9 cellular contexts compared by ENCODE assay signal in genomic region chr15:67968564-67969440, GRCh38.
DNase-seq lines count a peak whose midpoint lies in the region; TF ChIP-seq lines count a peak whose summit lies in the region.
"Had no signal": no experiment of that assay in that cellular context is flagged by ENCODE, and none has a peak within 500 bp of the region (broad histone marks: within the 10 kb centered on the region; RNA-seq: fewer than 3 reads in every experiment).

No MANE protein-coding gene starts in this region.

- peaks cover 6% of the 10 kb centered on the region for H3K9me3 Mint-ChIP-seq in neural progenitor cell
- H3K9me3 Mint-ChIP-seq: T-helper 1 cell treated with Interleukin-12 subunit alpha and Interleukin-12 subunit beta and Interleukin-4 antibody, amounts not matched to agents 30 μg/mL and 1 μg/mL, for 36 hours had no signal

- TF ChIP-seq CTCF in choroid plexus epithelial cell (conservative IDR thresholded peaks at IDR 0.05; ENCODE audit: low read depth, low read length) (no peak), neural progenitor cell (IDR thresholded peaks at IDR 0.05) (no peak)

- peak overlapping the region; percentile 96 for H3K27ac Mint-ChIP-seq in neural progenitor cell
- H3K27ac Mint-ChIP-seq: T-helper 1 cell treated with Interleukin-12 subunit alpha and Interleukin-12 subunit beta and Interleukin-4 antibody, amounts not matched to agents 30 μg/mL and 1 μg/mL, for 36 hours had no signal

- peak overlapping the region; percentile 83 for H3K4me3 Mint-ChIP-seq in neural progenitor cell
- H3K4me3 Mint-ChIP-seq: T-helper 1 cell treated with Interleukin-12 subunit alpha and Interleukin-12 subunit beta and Interleukin-4 antibody, amounts not matched to agents 30 μg/mL and 1 μg/mL, for 36 hours had no signal

- no peak overlapping the region for H3K27ac ChIP-seq in neural progenitor cell

- DNase-seq in D341Med (ENCODE audit: low spot score) (peak; percentile 75), NCI-H2171 (lab: John Stamatoyannopoulos, UW) (peak; percentile 52), choroid plexus epithelial cell (ENCODE audit: low read depth) (no peak), neural progenitor cell (ENCODE audit: low spot score) (peak; percentile 36), SKM-1 (lab: John Stamatoyannopoulos, UW; ENCODE audit: unreplicated experiment) (no peak), occipital lobe (lab: John Stamatoyannopoulos, UW) (no peak), NCI-H748 (lab: John Stamatoyannopoulos, UW; ENCODE audit: unreplicated experiment) (no peak), COLO668 (lab: John Stamatoyannopoulos, UW; ENCODE audit: unreplicated experiment) (no peak)

- H3K79me2 ChIP-seq in neural progenitor cell (ENCODE audit: low read depth) = no peaks in the 10 kb centered on the region

- peaks cover 15% of the 10 kb centered on the region for H3F3A ChIP-seq in neural progenitor cell (ENCODE audit: low read depth)

- no peaks in the 10 kb centered on the region for H4K20me1 ChIP-seq in neural progenitor cell (ENCODE audit: low read depth)

- H3K4me1 ChIP-seq in neural progenitor cell = peaks cover 30% of the 10 kb centered on the region

- H3K27me3 ChIP-seq in neural progenitor cell = no peaks in the 10 kb centered on the region

- peak overlapping the region; percentile 85 for H3K4me2 ChIP-seq in neural progenitor cell

- H2AFZ ChIP-seq in neural progenitor cell (replicated peaks) = peak overlapping the region; percentile 95

- peaks cover 37% of the 10 kb centered on the region for H3K4me1 Mint-ChIP-seq in neural progenitor cell

- H3K9ac ChIP-seq in neural progenitor cell = no peak overlapping the region

- H3K9me3 ChIP-seq in neural progenitor cell (ENCODE audit: low read depth) = no peaks in the 10 kb centered on the region

- H3K4me3 ChIP-seq in choroid plexus epithelial cell (ENCODE audit: low read depth, low read length) = peak overlapping the region; percentile 56
- H3K4me3 ChIP-seq in neural progenitor cell = peak overlapping the region; percentile 48

- H3K36me3 ChIP-seq in neural progenitor cell = no peaks in the 10 kb centered on the region

- peaks cover 2% of the 10 kb centered on the region for H3K27me3 Mint-ChIP-seq in neural progenitor cell (ENCODE audit: insufficient read depth, low read depth)

- peaks cover 8% of the 10 kb centered on the region for H3K36me3 Mint-ChIP-seq in neural progenitor cell

Comparison
In these comparisons a context has a peak if more than half of its experiments do, and no peak if none do; other contexts are left out.
1. DNase-seq: peak in D341Med (single experiment), NCI-H2171 (single experiment) and neural progenitor cell (single experiment); none in choroid plexus epithelial cell (single experiment), SKM-1 (single experiment), occipital lobe (single experiment), NCI-H748 (single experiment) and COLO668 (single experiment).